20 cellular contexts compared by ENCODE assay signal in genomic region chr12:46259713-46260112, GRCh38. TPM values are rescaled to one million over a fixed set of nuclear protein-coding genes. Genes with fewer than 3 reads are reported as not detected.
A peak's percentile ranks its signal among the peaks of the same experiment; 100 is the strongest.
DNase-seq lines count a peak whose midpoint lies in the region; ATAC-seq, FAIRE-seq and TF ChIP-seq lines count a peak whose summit lies in the region.
"Had no signal": no experiment of that assay in that cellular context is flagged by ENCODE, and none has a peak within 500 bp of the region (broad histone marks: within the 10 kb centered on the region; RNA-seq: fewer than 3 reads in every experiment).

No MANE protein-coding gene starts in this region.

- H3K4me2 ChIP-seq in SK-N-SH = no peak overlapping the region

- no peak for ATAC-seq in SK-N-SH treated with all-trans-retinoic acid at 6 μM for 48 hours
- ATAC-seq in left colon = peak; percentile 55
- ATAC-seq: activated T-cell treated with anti-CD3 and anti-CD28 coated beads, Interleukin-2, amount 50 U/mL, for 4 hours had no signal

- intact Hi-C loops in left colon (cut with DNase I, micrococcal nuclease) (no loop called here), thyroid gland (cut with DNase I) (no loop called here), ascending aorta (cut with DNase I) (no loop called here)

- H3K9me2 ChIP-seq in SK-N-SH = no peaks in the 10 kb centered on the region

- peaks cover 100% of the 10 kb centered on the region for H3K79me2 ChIP-seq in SK-N-SH (ENCODE audit: insufficient read depth)

- H3K4me3 ChIP-seq in SK-N-SH (ENCODE audit: low read depth in 2 of 2, low read length in 1 of 2) (no peak overlapping the region), SK-N-MC (no peak overlapping the region), thyroid gland (replicated peaks in 1 of 3) (no peak overlapping the region), Peyer's patch (no peak overlapping the region), ascending aorta (no peak overlapping the region)
- H3K4me3 ChIP-seq: suprapubic skin had no signal

- WGBS in SK-N-SH (ENCODE audit: low lambda C conversion rate) = 93% methylated on average over 1 of the region's 1 CpG
- 79 to 100% methylated on average over 1 of the region's 1 CpG for WGBS in thyroid gland, 2 donors

- H3K27ac ChIP-seq in SK-N-SH (ENCODE audit: low read depth in 2 of 2, low read length in 1 of 2) = peak overlapping the region; percentile 47 to 80; a peak in 3 of 4 replicates
- H3K27ac ChIP-seq in SK-N-MC = peak overlapping the region; percentile 9; the same call in 1 of the 2 replicates
- H3K27ac ChIP-seq in thyroid gland = peak overlapping the region; percentile 61 to 89 (median 84)
- H3K27ac ChIP-seq in Peyer's patch = peak overlapping the region in 1 of 4 donors; percentile 2
- H3K27ac ChIP-seq in ascending aorta = peak overlapping the region in 1 of 2 donors; percentile 46
- H3K27ac ChIP-seq: suprapubic skin had no signal

- no peak for FAIRE-seq in HTR-8/SVneo (lab: Jason Lieb, UNC)
- FAIRE-seq: A204.1 had no signal

- H3K9me3 ChIP-seq in SK-N-SH (no peaks in the 10 kb centered on the region), SK-N-MC (ENCODE audit: low read depth, low read length) (no peaks in the 10 kb centered on the region), thyroid gland (no peaks in the 10 kb centered on the region), Peyer's patch (no peaks in the 10 kb centered on the region), ascending aorta (no peaks in the 10 kb centered on the region)
- H3K9me3 ChIP-seq: suprapubic skin had no signal

- no peak for TF ChIP-seq POLR2A in thyroid gland (IDR thresholded peaks at IDR 0.05)
- TF ChIP-seq POLR2A in Peyer's patch (IDR thresholded peaks at IDR 0.05) = no peak

- H4K20me1 ChIP-seq in SK-N-SH (ENCODE audit: insufficient read depth) = peaks cover 63% of the 10 kb centered on the region

- POLR2A ChIA-PET in SK-N-SH (lab: Yijun Ruan, JAX) = no interaction called here

- TF ChIP-seq EP300 in SK-N-SH (IDR thresholded peaks at IDR 0.05; ENCODE audit: borderline replicate concordance in 1 of 2, low read depth in 1 of 2, low read length in 1 of 2) = no peak

- CTCF ChIA-PET in SK-N-SH (lab: Yijun Ruan, JAX) = no interaction called here

- peaks cover 24 to 33% of the 10 kb centered on the region in 2 experiments; a peak in 3 of 4 replicates for H3K4me1 ChIP-seq in SK-N-SH (ENCODE audit: control insufficient read depth in 1 of 2, insufficient read depth in 2 of 2, low read depth in 1 of 2, low read length in 1 of 2)
- peaks cover 44 to 46% of the 10 kb centered on the region in 2 donors for H3K4me1 ChIP-seq in thyroid gland
- H3K4me1 ChIP-seq in Peyer's patch = peaks cover 0 to 12% (median 0%) of the 10 kb centered on the region in 4 donors
- peaks cover 0 to 31% of the 10 kb centered on the region in 2 donors for H3K4me1 ChIP-seq in ascending aorta

- no peak for TF ChIP-seq RAD21 in SK-N-SH (IDR thresholded peaks at IDR 0.05; ENCODE audit: low read length)

- no peak overlapping the region for H2AFZ ChIP-seq in SK-N-SH (ENCODE audit: low read depth)

- H3K36me3 ChIP-seq in SK-N-SH (replicated peaks in 1 of 2; ENCODE audit: control insufficient read depth in 1 of 2, insufficient read depth in 2 of 2, low read length in 1 of 2) (peaks cover 7 to 19% of the 10 kb centered on the region in 2 experiments), SK-N-MC (ENCODE audit: insufficient read depth, low read length) (peaks cover 49% of the 10 kb centered on the region), thyroid gland (no peaks in the 10 kb centered on the region), Peyer's patch (no peaks in the 10 kb centered on the region), ascending aorta (no peaks in the 10 kb centered on the region)
- H3K36me3 ChIP-seq: suprapubic skin had no signal

- TF ChIP-seq CTCF in SK-N-SH (IDR thresholded peaks at IDR 0.05) = no peak
- no peak for TF ChIP-seq CTCF in thyroid gland (IDR thresholded peaks at IDR 0.05)
- TF ChIP-seq CTCF in Peyer's patch (IDR thresholded peaks at IDR 0.05) = no peak
- no peak for TF ChIP-seq CTCF in ascending aorta (IDR thresholded peaks at IDR 0.05)

- H3K27me3 ChIP-seq in SK-N-SH (ENCODE audit: insufficient read depth) = no peaks in the 10 kb centered on the region
- no peaks in the 10 kb centered on the region for H3K27me3 ChIP-seq in thyroid gland
- no peaks in the 10 kb centered on the region for H3K27me3 ChIP-seq in Peyer's patch
- H3K27me3 ChIP-seq in ascending aorta = no peaks in the 10 kb centered on the region
- H3K27me3 ChIP-seq: suprapubic skin had no signal

- H3F3A ChIP-seq in SK-N-SH (replicated peaks; ENCODE audit: insufficient read depth) = peaks cover 11% of the 10 kb centered on the region

- DNase-seq in SK-N-SH = no peak
- DNase-seq in SK-N-MC (ENCODE audit: low read depth, low spot score) = no peak
- no peak for DNase-seq in left colon
- no peak for DNase-seq in thyroid gland
- no peak for DNase-seq in HTR-8/SVneo (ENCODE audit: insufficient read length, low spot score)
- DNase-seq in Peyer's patch = no peak
- no peak for DNase-seq in ascending aorta (ENCODE audit: low spot score in 2 of 2)
- DNase-seq: activated CD4-positive, alpha-beta T cell treated with anti-CD3 and anti-CD28 coated beads, Interleukin-2, amount 50 U/mL, for 4 hours; activated naive CD8-positive, alpha-beta T cell treated with anti-CD3 and anti-CD28 coated beads for 36 hours; activated T-cell treated with anti-CD3 and anti-CD28 coated beads, Interleukin-2, amount 50 U/mL, for 4 hours; caudate nucleus; effector CD8-positive, alpha-beta T cell; GOT3; NCI-H1105 treated with DMSO at 0.1 percent for 48 hours; nephron progenitor cell; retina; stimulated activated CD4-positive, alpha-beta T cell treated with anti-CD3 and anti-CD28 coated beads, Interleukin-2, amount 100 ng/mL, for 24 hours had no signal

- H3K9ac ChIP-seq in SK-N-SH (no peak overlapping the region), SK-N-MC (ENCODE audit: insufficient read length) (no peak overlapping the region)

TF ChIP-seq in SK-N-SH, 30 proteins besides CTCF, POLR2A, EP300 and RAD21 (continues in another document):
- no peak for TF ChIP-seq JUND (IDR thresholded peaks at IDR 0.05)
- no peak for TF ChIP-seq ELF1 (IDR thresholded peaks at IDR 0.05)
- no peak for TF ChIP-seq FOXM1 (IDR thresholded peaks at IDR 0.05; ENCODE audit: low read depth)
- no peak for TF ChIP-seq ZBTB33 (IDR thresholded peaks at IDR 0.05; ENCODE audit: borderline replicate concordance, low read depth)

TF ChIP-seq in SK-N-SH treated with all-trans-retinoic acid at 6 μM for 48 hours, 23 proteins besides CTCF, POLR2A, EP300 and RAD21 (continues in another document):
- TF ChIP-seq RARB (CRISPR knock-in tag; IDR thresholded peaks at IDR 0.05) = no peak
- no peak for TF ChIP-seq ZNF565 (CRISPR knock-in tag; conservative IDR thresholded peaks at IDR 0.05; ENCODE audit: low read depth)
- TF ChIP-seq GLIS3 (CRISPR knock-in tag; IDR thresholded peaks at IDR 0.05) = no peak
- no peak for TF ChIP-seq ZNF8 (CRISPR knock-in tag; IDR thresholded peaks at IDR 0.05)
- no peak for TF ChIP-seq ZFP30 (CRISPR knock-in tag; IDR thresholded peaks at IDR 0.05)
- TF ChIP-seq POU6F1 (CRISPR knock-in tag; IDR thresholded peaks at IDR 0.05; ENCODE audit: borderline replicate concordance, low read depth) = no peak
- TF ChIP-seq ARNTL (CRISPR knock-in tag; IDR thresholded peaks at IDR 0.05; ENCODE audit: borderline replicate concordance, low read depth) = no peak
- no peak for TF ChIP-seq TOX (CRISPR knock-in tag; IDR thresholded peaks at IDR 0.05; ENCODE audit: borderline replicate concordance)
- no peak for TF ChIP-seq ISL1 (CRISPR knock-in tag; IDR thresholded peaks at IDR 0.05)
- TF ChIP-seq ZC3H10 (CRISPR knock-in tag; IDR thresholded peaks at IDR 0.05) = no peak
- TF ChIP-seq CSDC2 (CRISPR knock-in tag; IDR thresholded peaks at IDR 0.05) = no peak
- TF ChIP-seq CREB5 (CRISPR knock-in tag; IDR thresholded peaks at IDR 0.05; ENCODE audit: low read depth) = no peak

RNA-seq across cellular contexts. Expression of gene SLC38A1, which starts 9.1 kb away (rescaled TPM):
- polyA plus RNA-seq in SK-N-SH (2012; rRNA removed) = 20.7 and 27.7 TPM in 2 replicates
- 27.8 and 28.3 TPM in 2 replicates for polyA plus RNA-seq in SK-N-SH (2012; cell fraction: cytosol; rRNA removed)
- 13.0 and 26.5 TPM in 2 replicates for polyA plus RNA-seq in SK-N-SH (2012; cell fraction: nucleus; rRNA removed)
- total RNA-seq in left colon = 100 to 1,000 TPM; 126 to 149 TPM
- total RNA-seq in thyroid gland = 100 to 1,000 TPM; 101 to 282 (median 120) TPM
- 10 to 100 TPM; 41.9 to 82.3 (median 49.8) TPM for total RNA-seq in Peyer's patch
- 12.8 TPM for total RNA-seq in ascending aorta
